In the genomic region with DNA sequence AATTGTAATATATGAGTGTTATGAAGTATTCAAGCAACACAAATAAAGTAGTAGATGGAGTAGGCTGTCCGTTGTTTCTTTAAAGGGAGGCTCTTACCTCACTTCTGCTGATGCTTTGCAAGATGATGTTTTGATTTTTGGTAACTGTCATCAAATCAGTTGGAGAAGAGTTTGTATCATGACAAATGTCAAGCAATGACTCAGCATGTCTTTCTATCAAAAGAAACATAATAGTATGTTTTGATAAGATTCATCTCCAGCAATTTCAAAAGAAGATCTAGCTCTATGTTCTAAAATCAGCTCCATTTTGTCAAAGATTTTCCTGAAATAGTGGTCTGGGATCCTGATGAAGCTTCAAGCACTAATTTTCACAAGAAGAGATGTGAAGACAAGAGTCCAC, we compare ENCODE assay signal across 11 cellular contexts. TPM values are rescaled to one million over a fixed set of nuclear protein-coding genes. Genes with fewer than 3 reads are reported as not detected.
"Had no signal": no experiment of that assay in that cellular context is flagged by ENCODE, and none has a peak within 500 bp of the region (broad histone marks: within the 10 kb centered on the region; RNA-seq: fewer than 3 reads in every experiment).

No MANE protein-coding gene starts in this region.

- H3K9me3 ChIP-seq: HAP-1 had no signal

- H3K9ac ChIP-seq: GM23248 had no signal

- H3K36me3 ChIP-seq: HAP-1 had no signal

- H3K27ac ChIP-seq: GM23248, HL-60 had no signal

- H3K4me1 Mint-ChIP-seq: IgD-negative memory B cell had no signal

- H3K4me3 Mint-ChIP-seq: HFFc6, IgD-negative memory B cell had no signal

- H3K36me3 Mint-ChIP-seq: IgD-negative memory B cell had no signal

- H2AFZ ChIP-seq: GM23248 had no signal

- DNase-seq: GM23248, GOT3, H7, HFFc6, KG1 had no signal

- H3K4me1 ChIP-seq: HAP-1 had no signal

- H3K4me3 ChIP-seq: GM23248, HAP-1 had no signal

- ATAC-seq: HCT116 had no signal

- H3K27ac Mint-ChIP-seq: HFFc6, IgD-negative memory B cell had no signal

- H3K9me3 Mint-ChIP-seq: HFFc6 had no signal

RNA-seq across cellular contexts. Expression of gene MAP3K19, which starts 25.6 kb away (rescaled TPM):
- total RNA-seq: GM23248, H4, H7, HFFc6, HT1080 had no signal
- polyA plus RNA-seq: GM23248, IgD-negative memory B cell had no signal
